ENCODE assay signal across 8 cellular contexts in genomic region chr2:70140978-70141753, GRCh38. TPM values are rescaled to one million over a fixed set of nuclear protein-coding genes. Genes with fewer than 3 reads are reported as not detected.
DNase-seq lines count a peak whose midpoint lies in the region; ATAC-seq and TF ChIP-seq lines count a peak whose summit lies in the region.

No MANE protein-coding gene starts in this region.

- peaks cover 55% of the 10 kb centered on the region for H3K4me1 Mint-ChIP-seq in activated T-helper 1 cell treated with anti-CD3 and anti-CD28 coated beads, Interleukin-12 subunit alpha, Interleukin-12 subunit beta, Interleukin-2, Interleukin-4 antibody, amounts not matched to agents 30 ng/mL and 10 ng/mL and 1 ng/mL, durations not matched to agents 14 hours and 24 hours and 36 hours (ENCODE audit: low read depth)

- intact Hi-C loops in activated T-helper 1 cell treated with anti-CD3 and anti-CD28 coated beads, Interleukin-12 subunit alpha, Interleukin-12 subunit beta, Interleukin-2, Interleukin-4 antibody, amounts not matched to agents 30 ng/mL and 10 ng/mL and 1 ng/mL, durations not matched to agents 14 hours and 24 hours and 36 hours (cut with micrococcal nuclease) = loop anchor here (1.0 to 10.0 kb wide), 2 partner anchors 8 to 396 kb away; partner anchors contain the start of gene ANXA4

- peaks cover 4% of the 10 kb centered on the region for H3K36me3 Mint-ChIP-seq in activated T-helper 1 cell treated with anti-CD3 and anti-CD28 coated beads, Interleukin-12 subunit alpha, Interleukin-12 subunit beta, Interleukin-2, Interleukin-4 antibody, amounts not matched to agents 30 ng/mL and 10 ng/mL and 1 ng/mL, durations not matched to agents 14 hours and 24 hours and 36 hours (ENCODE audit: low read depth)

- in situ Hi-C loops in ACHN (cut with HindIII; ENCODE audit: low pct_ligation_motif_present, low pct_unique_long_range_greater_than_20kb, low sequenced_read_pairs) = no loop called here

- H3K27me3 Mint-ChIP-seq in activated T-helper 1 cell treated with anti-CD3 and anti-CD28 coated beads, Interleukin-12 subunit alpha, Interleukin-12 subunit beta, Interleukin-2, Interleukin-4 antibody, amounts not matched to agents 30 ng/mL and 10 ng/mL and 1 ng/mL, durations not matched to agents 14 hours and 24 hours and 36 hours (ENCODE audit: insufficient read depth) = no peaks in the 10 kb centered on the region

- ATAC-seq in GM18519 (IDR thresholded peaks at IDR 0.05; ENCODE audit: low FRiP score, unreplicated experiment) (peak; percentile 32), HG03108 (IDR thresholded peaks at IDR 0.05; ENCODE audit: unreplicated experiment) (peak; percentile 37), omental fat pad (ENCODE audit: low FRiP score) (peak; percentile 7)

- H3K27ac Mint-ChIP-seq in activated T-helper 1 cell treated with anti-CD3 and anti-CD28 coated beads, Interleukin-12 subunit alpha, Interleukin-12 subunit beta, Interleukin-2, Interleukin-4 antibody, amounts not matched to agents 30 ng/mL and 10 ng/mL and 1 ng/mL, durations not matched to agents 14 hours and 24 hours and 36 hours = peak overlapping the region; percentile 97

- no peaks in the 10 kb centered on the region for H3K9me3 Mint-ChIP-seq in activated T-helper 1 cell treated with anti-CD3 and anti-CD28 coated beads, Interleukin-12 subunit alpha, Interleukin-12 subunit beta, Interleukin-2, Interleukin-4 antibody, amounts not matched to agents 30 ng/mL and 10 ng/mL and 1 ng/mL, durations not matched to agents 14 hours and 24 hours and 36 hours

- no peak for TF ChIP-seq CTCF in omental fat pad (IDR thresholded peaks at IDR 0.05)

- DNase-seq in ACHN (peak; percentile 59), NCI-H774 (lab: John Stamatoyannopoulos, UW) (peak; percentile 64), foreskin melanocyte (peak; percentile 59), omental fat pad (ENCODE audit: low spot score) (peak; percentile 36), GDM1 (lab: John Stamatoyannopoulos, UW) (no peak)
- DNase-seq in activated T-helper 1 cell treated with anti-CD3 and anti-CD28 coated beads, Interleukin-12 subunit alpha, Interleukin-12 subunit beta, Interleukin-2, Interleukin-4 antibody, amounts not matched to agents 30 ng/mL and 10 ng/mL and 1 ng/mL, durations not matched to agents 14 hours and 24 hours and 36 hours (ENCODE audit: low spot score) = peak; percentile 55

- peak overlapping the region; percentile 88 for H3K4me3 Mint-ChIP-seq in activated T-helper 1 cell treated with anti-CD3 and anti-CD28 coated beads, Interleukin-12 subunit alpha, Interleukin-12 subunit beta, Interleukin-2, Interleukin-4 antibody, amounts not matched to agents 30 ng/mL and 10 ng/mL and 1 ng/mL, durations not matched to agents 14 hours and 24 hours and 36 hours

RNA-seq across cellular contexts. Expression of gene C2orf42, which starts 49.7 kb away (rescaled TPM):
- total RNA-seq in activated T-helper 1 cell treated with anti-CD3 and anti-CD28 coated beads, Interleukin-12 subunit alpha, Interleukin-12 subunit beta, Interleukin-2, Interleukin-4 antibody, amounts not matched to agents 30 ng/mL and 10 ng/mL and 1 ng/mL, durations not matched to agents 14 hours and 24 hours and 36 hours = 21.6 and 24.1 TPM in 2 replicates
- total RNA-seq in omental fat pad = 10 to 100 TPM; 10.6 to 15.3 (median 11.2) TPM

RNA-seq across cellular contexts. Expression of gene PCBP1, which starts 53.9 kb away (rescaled TPM):
- total RNA-seq in activated T-helper 1 cell treated with anti-CD3 and anti-CD28 coated beads, Interleukin-12 subunit alpha, Interleukin-12 subunit beta, Interleukin-2, Interleukin-4 antibody, amounts not matched to agents 30 ng/mL and 10 ng/mL and 1 ng/mL, durations not matched to agents 14 hours and 24 hours and 36 hours = 426 and 427 TPM in 2 replicates
- 100 to 1,000 TPM; 200 to 256 (median 209) TPM for total RNA-seq in omental fat pad
